10 cellular contexts compared by ENCODE assay signal in the genomic region with DNA sequence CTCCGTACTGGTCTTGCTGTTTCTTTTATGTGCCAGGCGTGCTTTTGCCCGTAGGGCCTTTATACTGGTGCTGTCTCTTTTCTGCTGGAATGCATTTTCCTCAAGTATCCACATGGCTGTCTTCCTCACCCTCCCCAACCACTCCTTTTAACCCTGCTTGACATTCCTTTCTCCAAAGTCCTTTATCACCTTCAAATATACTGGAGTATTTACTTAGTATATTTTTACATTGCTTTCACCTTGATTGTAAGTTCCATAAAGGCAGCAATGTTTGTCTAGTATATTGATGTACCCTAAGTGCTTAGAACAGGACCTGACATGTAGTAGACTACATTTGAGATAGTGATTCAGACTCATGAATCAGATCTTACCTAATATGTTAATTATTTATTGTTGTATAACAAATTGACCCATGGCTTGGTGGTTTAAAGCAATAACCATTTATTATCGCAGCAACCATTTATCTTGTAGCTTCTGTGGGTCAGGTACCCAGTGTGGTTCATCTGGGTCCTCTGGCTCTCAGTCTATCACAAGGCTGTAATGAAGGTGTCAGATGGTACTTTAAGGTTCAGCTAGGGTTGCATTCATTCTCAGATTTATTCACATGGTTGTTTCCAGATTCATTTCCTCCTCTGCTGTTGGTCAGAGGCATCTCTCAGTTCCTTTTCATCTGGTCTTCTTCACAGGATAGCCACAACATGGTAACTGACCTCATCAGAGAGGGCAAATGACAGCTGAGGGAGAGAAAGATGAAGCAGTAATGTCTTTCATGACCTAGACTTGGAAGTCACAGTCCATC.
DNase-seq lines count a peak whose midpoint lies in the region; ATAC-seq lines count a peak whose summit lies in the region.
"Had no signal": no experiment of that assay in that cellular context is flagged by ENCODE, and none has a peak within 500 bp of the region (broad histone marks: within the 10 kb centered on the region; RNA-seq: fewer than 3 reads in every experiment).

No MANE protein-coding gene starts in this region.

- H3K4me3 Mint-ChIP-seq in stimulated activated naive CD8-positive, alpha-beta T cell treated with anti-CD3 and anti-CD28 coated beads, Interleukin-15, amount 100 ng/mL, for 72 hours = no peak overlapping the region

- H3K4me1 Mint-ChIP-seq in stimulated activated naive CD8-positive, alpha-beta T cell treated with anti-CD3 and anti-CD28 coated beads, Interleukin-15, amount 100 ng/mL, for 72 hours = no peaks in the 10 kb centered on the region

- DNase-seq in stimulated activated naive CD8-positive, alpha-beta T cell treated with anti-CD3 and anti-CD28 coated beads, Interleukin-15, amount 100 ng/mL, for 72 hours = no peak
- no peak for DNase-seq in stimulated activated naive CD8-positive, alpha-beta T cell treated with anti-CD3 and anti-CD28 coated beads, Interleukin-15, Interleukin-2, amounts not matched to agents 100 U/mL and 50 U/mL, for 24 hours
- DNase-seq in NCI-H345 treated with DMSO at 0.1 percent for 48 hours (lab: John Stamatoyannopoulos, UW; ENCODE audit: unreplicated experiment) (peak; percentile 12), NCI-H82 (lab: John Stamatoyannopoulos, UW) (no peak), nucleus accumbens (lab: John Stamatoyannopoulos, UW) (no peak), NCI-H2107 treated with DMSO at 0.1 percent for 48 hours (lab: John Stamatoyannopoulos, UW; ENCODE audit: unreplicated experiment) (no peak)
- DNase-seq in activated CD8-positive, alpha-beta memory T cell treated with anti-CD3 and anti-CD28 coated beads, Interleukin-2, amount 50 U/mL, for 48 hours = no peak
- DNase-seq: naive thymus-derived CD8-positive, alpha-beta T cell; NCI-H187 treated with DMSO at 0.1 percent for 48 hours had no signal

- peak overlapping the region; percentile 50 to 89 for H3K27ac Mint-ChIP-seq in stimulated activated naive CD8-positive, alpha-beta T cell treated with anti-CD3 and anti-CD28 coated beads, Interleukin-15, amount 100 ng/mL, for 72 hours
- H3K27ac Mint-ChIP-seq: naive thymus-derived CD8-positive, alpha-beta T cell had no signal

- H3K27me3 Mint-ChIP-seq in stimulated activated naive CD8-positive, alpha-beta T cell treated with anti-CD3 and anti-CD28 coated beads, Interleukin-15, amount 100 ng/mL, for 72 hours = no peaks in the 10 kb centered on the region
- H3K27me3 Mint-ChIP-seq: naive thymus-derived CD8-positive, alpha-beta T cell had no signal

- no peaks in the 10 kb centered on the region for H3K9me3 Mint-ChIP-seq in stimulated activated naive CD8-positive, alpha-beta T cell treated with anti-CD3 and anti-CD28 coated beads, Interleukin-15, amount 100 ng/mL, for 72 hours
- H3K9me3 Mint-ChIP-seq: naive thymus-derived CD8-positive, alpha-beta T cell had no signal

- ATAC-seq in stimulated activated naive CD8-positive, alpha-beta T cell treated with anti-CD3 and anti-CD28 coated beads, Interleukin-15, amount 100 ng/mL, for 72 hours = peak; percentile 56
- no peak for ATAC-seq in stimulated activated naive CD8-positive, alpha-beta T cell treated with anti-CD3 and anti-CD28 coated beads, Interleukin-15, Interleukin-2, amounts not matched to agents 100 U/mL and 50 U/mL, for 24 hours
- peak; percentile 80 for ATAC-seq in HG02885 (IDR thresholded peaks at IDR 0.05; ENCODE audit: poor library complexity, unreplicated experiment)
- ATAC-seq: naive thymus-derived CD8-positive, alpha-beta T cell had no signal
